Comparison of ENCODE assay signal across 1 cellular context in genomic region chr17:83086197-83086880, GRCh38.
TF ChIP-seq lines count a peak whose summit lies in the region.

No MANE protein-coding gene starts in this region.

TF ChIP-seq in H1, 55 proteins besides CTCF, POLR2A, EP300 and RAD21 (continued from another document):
- TF ChIP-seq KDM5A (IDR thresholded peaks at IDR 0.05; ENCODE audit: low read length), result no peak
- TF ChIP-seq SUZ12 (IDR thresholded peaks at IDR 0.05; ENCODE audit: low read length), result no peak
- TF ChIP-seq JUN (IDR thresholded peaks at IDR 0.05; ENCODE audit: low read depth, low read length), result no peak
- no peak for TF ChIP-seq CBX8 (IDR thresholded peaks at IDR 0.05; ENCODE audit: borderline replicate concordance, low read depth, low read length)
- no peak for TF ChIP-seq SIX5 (IDR thresholded peaks at IDR 0.05; ENCODE audit: low read depth, low read length)
- no peak for TF ChIP-seq TEAD4 (IDR thresholded peaks at IDR 0.05; ENCODE audit: low read depth, low read length)
- TF ChIP-seq HDAC2 (IDR thresholded peaks at IDR 0.05; ENCODE audit: borderline replicate concordance in 1 of 2, low read depth in 2 of 2, low read length in 2 of 2), result no peak
- no peak for TF ChIP-seq HDAC6 (IDR thresholded peaks at IDR 0.05; ENCODE audit: low read depth, low read length)
- TF ChIP-seq TAF7 (optimal IDR thresholded peaks at IDR 0.05; ENCODE audit: borderline replicate concordance, low read depth, low read length), result no peak
- no peak for TF ChIP-seq POU5F1 (IDR thresholded peaks at IDR 0.05; ENCODE audit: low read depth, low read length)
- no peak for TF ChIP-seq RBBP5 (IDR thresholded peaks at IDR 0.05; ENCODE audit: borderline replicate concordance, low read depth, low read length)
- no peak for TF ChIP-seq ASH2L (IDR thresholded peaks at IDR 0.05; ENCODE audit: low read length)
- TF ChIP-seq EGR1 (IDR thresholded peaks at IDR 0.05; ENCODE audit: borderline replicate concordance, low read depth, low read length), result no peak
- no peak for TF ChIP-seq MAFK (IDR thresholded peaks at IDR 0.05; ENCODE audit: low read depth, low read length)
